8 cellular contexts compared by ENCODE assay signal in the genomic region with DNA sequence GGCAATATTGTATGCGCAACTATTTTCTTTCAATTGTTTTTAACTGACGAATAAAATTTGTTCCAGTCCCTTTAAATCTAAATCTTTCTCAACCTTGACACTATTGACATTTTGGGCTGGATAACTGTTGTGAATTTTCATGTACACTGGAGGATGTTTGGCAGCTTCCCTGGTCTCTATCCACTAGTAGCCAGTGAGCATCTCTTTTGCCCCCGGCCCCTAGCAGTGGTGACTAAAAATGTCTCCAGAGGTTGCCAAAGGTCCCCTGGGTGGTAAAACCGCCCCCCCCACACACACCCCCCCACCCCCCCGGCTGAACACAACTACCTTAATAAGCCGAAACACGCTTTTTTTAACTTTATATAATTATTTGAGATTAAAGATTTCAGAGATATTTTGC. TPM values are rescaled to one million over a fixed set of nuclear protein-coding genes. Genes with fewer than 3 reads are reported as not detected.
DNase-seq lines count a peak whose midpoint lies in the region; ATAC-seq, FAIRE-seq and TF ChIP-seq lines count a peak whose summit lies in the region.

No MANE protein-coding gene starts in this region.

- no peak overlapping the region for H2AK5ac ChIP-seq in mesendoderm (ENCODE audit: low read length)

- H3K4ac ChIP-seq in mesendoderm (ENCODE audit: low read depth, low read length), result no peak overlapping the region

- H3K4me3 Mint-ChIP-seq in astrocyte (ENCODE audit: unreplicated experiment), result peak overlapping the region; percentile 89

- H3K79me1 ChIP-seq in mesendoderm (ENCODE audit: low read length), result no peaks in the 10 kb centered on the region

- H4K8ac ChIP-seq in mesendoderm (ENCODE audit: low read depth, low read length), result no peak overlapping the region

- CTCF ChIA-PET in AG04449 (lab: Yijun Ruan, JAX) (no interaction called here), HEK293 (lab: Yijun Ruan, JAX) (no interaction called here)

- H3K27ac ChIP-seq in HEK293 (ENCODE audit: extremely low read depth, low read depth, low read length) (peak overlapping the region; percentile 70), astrocyte (ENCODE audit: low read depth, low read length) (peak overlapping the region; percentile 73), mesendoderm (ENCODE audit: low read depth, low read length) (no peak overlapping the region)

- no peak overlapping the region for H2BK120ac ChIP-seq in mesendoderm (ENCODE audit: low read depth, low read length)

- H4K20me1 ChIP-seq in astrocyte (ENCODE audit: insufficient read depth, low read length), result no peaks in the 10 kb centered on the region

- H3K4me3 ChIP-seq in AG04449 (ENCODE audit: low read depth, low read length), result peak overlapping the region; percentile 72
- H3K4me3 ChIP-seq in HEK293 (ENCODE audit: low read depth, low read length), result peak overlapping the region; percentile 78
- peak overlapping the region; percentile 81 for H3K4me3 ChIP-seq in astrocyte (ENCODE audit: insufficient read depth, low read depth, low read length)
- H3K4me3 ChIP-seq in mesendoderm (ENCODE audit: low read length), result no peak overlapping the region

- no peak overlapping the region for H2BK5ac ChIP-seq in mesendoderm (ENCODE audit: low read length)

- H3K9ac ChIP-seq in astrocyte (ENCODE audit: low read length) (peak overlapping the region; percentile 86), mesendoderm (ENCODE audit: low read length) (peak overlapping the region; percentile 27)

- peaks cover 5 to 15% of the 10 kb centered on the region in 2 experiments; a peak in 2 of 3 replicates for H3K36me3 ChIP-seq in HEK293 (ENCODE audit: control insufficient read depth in 2 of 2, insufficient read depth in 1 of 2, low read length in 2 of 2)
- no peaks in the 10 kb centered on the region for H3K36me3 ChIP-seq in astrocyte (ENCODE audit: insufficient read depth, low read length)
- H3K36me3 ChIP-seq in mesendoderm (ENCODE audit: control insufficient read depth, insufficient read depth, low read length), result no peaks in the 10 kb centered on the region

- no peak overlapping the region for H4K5ac ChIP-seq in mesendoderm (ENCODE audit: low read length)

- H3K4me2 ChIP-seq in astrocyte (ENCODE audit: low read length) (peak overlapping the region; percentile 87), mesendoderm (ENCODE audit: low read length) (no peak overlapping the region)

- DNase-seq in AG04449 (ENCODE audit: low read depth, low spot score) (no peak), astrocyte (ENCODE audit: low read depth) (no peak), mesendoderm (peak; percentile 1), EL (no peak), H54 (ENCODE audit: insufficient read length, low spot score) (no peak)

- TF ChIP-seq CTCF in AG04449 (IDR thresholded peaks at IDR 0.05; ENCODE audit: insufficient read depth, low read length, missing control alignments), result no peak
- TF ChIP-seq CTCF in HEK293 (tag by site-specific recombination; IDR thresholded peaks at IDR 0.05), result no peak
- TF ChIP-seq CTCF in astrocyte (IDR thresholded peaks at IDR 0.05; ENCODE audit: insufficient read depth, low read depth, low read length), result no peak

- peak; percentile 97 for FAIRE-seq in astrocyte (lab: Jason Lieb, UNC)
- no peak for FAIRE-seq in H54 (lab: Jason Lieb, UNC)

- WGBS in mesendoderm (ENCODE audit: extremely low coverage, insufficient coverage, low lambda C conversion rate), result no CpG with 5 or more reads among the region's 7 CpGs

- TF ChIP-seq POLR2A in H54 (IDR thresholded peaks at IDR 0.05; ENCODE audit: low read depth, low read length), result no peak

- H3K9me3 Mint-ChIP-seq in astrocyte (ENCODE audit: unreplicated experiment), result no peaks in the 10 kb centered on the region

- H3K23ac ChIP-seq in mesendoderm (ENCODE audit: low read length), result no peak overlapping the region

- no peaks in the 10 kb centered on the region for H3K27me3 Mint-ChIP-seq in astrocyte (ENCODE audit: low read depth, unreplicated experiment)

- no peaks in the 10 kb centered on the region for H3K9me3 ChIP-seq in HEK293 (ENCODE audit: control insufficient read depth, insufficient read depth, low read depth, low read length)
- H3K9me3 ChIP-seq in astrocyte (ENCODE audit: insufficient read depth, low read depth, low read length), result no peaks in the 10 kb centered on the region

- peaks cover 2% of the 10 kb centered on the region for H3K36me3 Mint-ChIP-seq in astrocyte (ENCODE audit: low read depth, unreplicated experiment)

- H3K27me3 ChIP-seq in astrocyte (ENCODE audit: insufficient read depth, low read length) (no peaks in the 10 kb centered on the region), mesendoderm (ENCODE audit: insufficient read depth, low read length, poor library complexity) (no peaks in the 10 kb centered on the region)

- H3K4me1 ChIP-seq in HEK293 (ENCODE audit: control insufficient read depth, insufficient read depth, low read length) (no peaks in the 10 kb centered on the region), astrocyte (ENCODE audit: insufficient read depth, low read length) (peaks cover 7% of the 10 kb centered on the region), mesendoderm (ENCODE audit: control insufficient read depth, low read depth, low read length) (no peaks in the 10 kb centered on the region)

- no peak overlapping the region for H3K18ac ChIP-seq in mesendoderm (ENCODE audit: low read length)

- peak overlapping the region; percentile 85 for H2AFZ ChIP-seq in astrocyte (ENCODE audit: low read depth, low read length)

- H3K27ac Mint-ChIP-seq in astrocyte (ENCODE audit: unreplicated experiment), result no peak overlapping the region

- H3K79me2 ChIP-seq in astrocyte (ENCODE audit: insufficient read depth, low read length) (peaks cover 57% of the 10 kb centered on the region), mesendoderm (ENCODE audit: control insufficient read depth, insufficient read depth, low read length) (peaks cover 10% of the 10 kb centered on the region)

- POLR2A ChIA-PET in AG04449 (lab: Yijun Ruan, JAX), result interaction anchor here (0.6 kb wide), 1 partner anchor 8 kb away, joined by 3 read pairs; no protein-coding TSS in a partner anchor
- POLR2A ChIA-PET in HEK293 (lab: Yijun Ruan, JAX), result interaction anchor here (0.8 kb wide), 1 partner anchor 12 kb away, joined by 3 read pairs; no protein-coding TSS in a partner anchor

- H3K4me1 Mint-ChIP-seq in astrocyte (ENCODE audit: low read depth, unreplicated experiment), result no peaks in the 10 kb centered on the region

- H2BK15ac ChIP-seq in mesendoderm (replicated peaks; ENCODE audit: low read depth), result no peak overlapping the region

- ATAC-seq in HG02885 (IDR thresholded peaks at IDR 0.05; ENCODE audit: poor library complexity, unreplicated experiment) (no peak), GM18870 (IDR thresholded peaks at IDR 0.05; ENCODE audit: unreplicated experiment) (no peak)

- H3K56ac ChIP-seq in mesendoderm (ENCODE audit: low read length), result no peak overlapping the region

TF ChIP-seq in HEK293, 187 proteins besides CTCF, POLR2A, EP300 and RAD21 (continues in another document):
- TF ChIP-seq KLF17 (tag by site-specific recombination; IDR thresholded peaks at IDR 0.05) (no peak), KLF8 (tag by site-specific recombination; IDR thresholded peaks at IDR 0.05) (no peak), ELK4 (IDR thresholded peaks at IDR 0.05; ENCODE audit: borderline replicate concordance, low read depth, low read length) (no peak), ZNF776 (tag by site-specific recombination; IDR thresholded peaks at IDR 0.05; ENCODE audit: borderline replicate concordance) (no peak), ZNF433 (tag by site-specific recombination; IDR thresholded peaks at IDR 0.05; ENCODE audit: low read depth) (no peak), ZNF658 (tag by site-specific recombination; IDR thresholded peaks at IDR 0.05) (no peak), ZBTB44 (tag by site-specific recombination; IDR thresholded peaks at IDR 0.05) (no peak), ZNF654 (tag by site-specific recombination; IDR thresholded peaks at IDR 0.05; ENCODE audit: low read depth) (no peak), ZNF112 (tag by site-specific recombination; IDR thresholded peaks at IDR 0.05) (no peak), ZNF548 (tag by site-specific recombination; IDR thresholded peaks at IDR 0.05) (no peak), GLI2 (tag by site-specific recombination; IDR thresholded peaks at IDR 0.05; ENCODE audit: borderline replicate concordance, low read depth) (no peak), ZNF138 (tag by site-specific recombination; IDR thresholded peaks at IDR 0.05; ENCODE audit: borderline replicate concordance) (no peak)

RNA-seq across cellular contexts. Expression of gene FANCB, which starts 0.5 kb away (rescaled TPM):
- 1.9 and 2.8 TPM in 2 replicates for total RNA-seq in astrocyte
- 5.5 TPM for polyA plus RNA-seq in mesendoderm (2013, experiment 1 of 2)
- polyA plus RNA-seq in mesendoderm (2013, experiment 2 of 2), result 5.4 TPM

RNA-seq across cellular contexts. Expression of gene MOSPD2, which starts 0.9 kb away (rescaled TPM):
- 13.9 and 14.6 TPM in 2 replicates for total RNA-seq in astrocyte
- 8.6 TPM for polyA plus RNA-seq in mesendoderm (2013, experiment 1 of 2)
- polyA plus RNA-seq in mesendoderm (2013, experiment 2 of 2), result 9.4 TPM
